Comparison of ENCODE assay signal across 23 cellular contexts in genomic region chrX:44055638-44056037, GRCh38.
DNase-seq lines count a peak whose midpoint lies in the region; ATAC-seq and TF ChIP-seq lines count a peak whose summit lies in the region.
"Had no signal": no experiment of that assay in that cellular context is flagged by ENCODE, and none has a peak within 500 bp of the region (broad histone marks: within the 10 kb centered on the region; RNA-seq: fewer than 3 reads in every experiment).

No MANE protein-coding gene starts in this region.

- H3K4me2 ChIP-seq in GM23338 (no peak overlapping the region), osteoblast (ENCODE audit: insufficient read depth, low read length) (peak overlapping the region; percentile 1), neural progenitor cell (no peak overlapping the region)
- H3K4me2 ChIP-seq: BLaER1 treated with 17β-estradiol and CSF1 and Interleukin-3, amounts not matched to agents 10 nM and 100 nM; SK-N-SH had no signal

- DNase-seq in activated naive CD8-positive, alpha-beta T cell treated with anti-CD3 and anti-CD28 coated beads for 36 hours, result no peak
- DNase-seq in GM23338 (ENCODE audit: low spot score) (no peak), osteoblast (ENCODE audit: insufficient read length, low spot score, missing footprints) (no peak), neural progenitor cell (ENCODE audit: low spot score) (no peak)
- no peak for DNase-seq in central memory CD8-positive, alpha-beta T cell (ENCODE audit: low spot score in 2 of 2)
- DNase-seq in T-helper 2 cell treated with Interferon-gamma antibody and Interleukin-4, amounts not matched to agents 5 μg/mL and 100 μg/mL, for 36 hours (ENCODE audit: low spot score), result no peak
- DNase-seq: DMS153, DND-41, GM23248, H9, KBM-7, MV-4-11, NCI-H1105 treated with DMSO at 0.1 percent for 48 hours, NCI-H146, NCI-H1930, NCI-H2107, NCI-H524, NCI-H748 treated with DMSO at 0.1 percent for 48 hours, PC-3, SK-N-SH had no signal

- H3F3A ChIP-seq in GM23338 (replicated peaks; ENCODE audit: low read depth) (no peaks in the 10 kb centered on the region), neural progenitor cell (ENCODE audit: low read depth) (no peaks in the 10 kb centered on the region)

- no peaks in the 10 kb centered on the region for H3K9me2 ChIP-seq in GM23338 (ENCODE audit: insufficient read depth)
- H3K9me2 ChIP-seq: SK-N-SH had no signal

- no peaks in the 10 kb centered on the region for H3K4me1 ChIP-seq in GM23338 (ENCODE audit: insufficient read depth)
- no peaks in the 10 kb centered on the region for H3K4me1 ChIP-seq in osteoblast (ENCODE audit: insufficient read depth, low read length)
- no peaks in the 10 kb centered on the region for H3K4me1 ChIP-seq in neural progenitor cell
- H3K4me1 ChIP-seq: BLaER1 treated with 17β-estradiol and CSF1 and Interleukin-3, amounts not matched to agents 10 nM and 100 nM had no signal

- H3K36me3 ChIP-seq in GM23338 (ENCODE audit: insufficient read depth) (no peaks in the 10 kb centered on the region), osteoblast (ENCODE audit: insufficient read depth, low read length) (no peaks in the 10 kb centered on the region), neural progenitor cell (no peaks in the 10 kb centered on the region)
- H3K36me3 ChIP-seq: BLaER1 treated with 17β-estradiol and CSF1 and Interleukin-3, amounts not matched to agents 10 nM and 100 nM had no signal

- no peak overlapping the region for H3K27ac Mint-ChIP-seq in activated naive CD8-positive, alpha-beta T cell
- no peak overlapping the region for H3K27ac Mint-ChIP-seq in activated naive CD8-positive, alpha-beta T cell treated with anti-CD3 and anti-CD28 coated beads for 36 hours
- H3K27ac Mint-ChIP-seq in GM23338 (no peak overlapping the region), neural progenitor cell (no peak overlapping the region)
- H3K27ac Mint-ChIP-seq in central memory CD8-positive, alpha-beta T cell (ENCODE audit: low read depth), result no peak overlapping the region
- no peak overlapping the region for H3K27ac Mint-ChIP-seq in T-helper 2 cell treated with Interferon-gamma antibody and Interleukin-4, amounts not matched to agents 5 μg/mL and 100 μg/mL, for 36 hours
- H3K27ac Mint-ChIP-seq: H9 had no signal

- H3K9me3 ChIP-seq in osteoblast (ENCODE audit: low read depth, low read length) (no peaks in the 10 kb centered on the region), neural progenitor cell (ENCODE audit: low read depth) (no peaks in the 10 kb centered on the region)
- H3K9me3 ChIP-seq: SK-N-SH had no signal

- H3K4me3 ChIP-seq in GM23338, result no peak overlapping the region
- H3K4me3 ChIP-seq in osteoblast (ENCODE audit: insufficient read depth, low read length), result no peak overlapping the region
- H3K4me3 ChIP-seq in neural progenitor cell, result no peak overlapping the region
- H3K4me3 ChIP-seq: BLaER1 treated with 17β-estradiol and CSF1 and Interleukin-3, amounts not matched to agents 10 nM and 100 nM; GM23248 had no signal

- no peak for TF ChIP-seq CTCF in GM23338 (conservative IDR thresholded peaks at IDR 0.05; ENCODE audit: low read depth in 2 of 2)
- TF ChIP-seq CTCF in osteoblast (IDR thresholded peaks at IDR 0.05; ENCODE audit: extremely low read depth, low read depth, low read length), result no peak
- TF ChIP-seq CTCF in neural progenitor cell (IDR thresholded peaks at IDR 0.05), result no peak

- no peaks in the 10 kb centered on the region for H3K36me3 Mint-ChIP-seq in activated naive CD8-positive, alpha-beta T cell
- no peaks in the 10 kb centered on the region for H3K36me3 Mint-ChIP-seq in activated naive CD8-positive, alpha-beta T cell treated with anti-CD3 and anti-CD28 coated beads for 36 hours
- H3K36me3 Mint-ChIP-seq in GM23338 (ENCODE audit: low read depth), result no peaks in the 10 kb centered on the region
- no peaks in the 10 kb centered on the region for H3K36me3 Mint-ChIP-seq in central memory CD8-positive, alpha-beta T cell (ENCODE audit: insufficient read depth)
- no peaks in the 10 kb centered on the region for H3K36me3 Mint-ChIP-seq in T-helper 2 cell treated with Interferon-gamma antibody and Interleukin-4, amounts not matched to agents 5 μg/mL and 100 μg/mL, for 36 hours (ENCODE audit: low read depth)
- no peaks in the 10 kb centered on the region for H3K36me3 Mint-ChIP-seq in neural progenitor cell

- 0 out of 2 replicates have a peak overlapping the region, but pooled peaks have one; percentile 23 for H2AFZ ChIP-seq in GM23338
- no peak overlapping the region for H2AFZ ChIP-seq in osteoblast (ENCODE audit: low read length)
- no peak overlapping the region for H2AFZ ChIP-seq in neural progenitor cell (replicated peaks)
- H2AFZ ChIP-seq: GM23248 had no signal

- H3K27me3 ChIP-seq in GM23338 (ENCODE audit: insufficient read depth), result no peaks in the 10 kb centered on the region
- H3K27me3 ChIP-seq in osteoblast (ENCODE audit: insufficient read depth, low read length), result peaks cover 14% of the 10 kb centered on the region
- H3K27me3 ChIP-seq in neural progenitor cell, result no peaks in the 10 kb centered on the region
- H3K27me3 ChIP-seq: BLaER1 treated with 17β-estradiol and CSF1 and Interleukin-3, amounts not matched to agents 10 nM and 100 nM had no signal

- H3K27ac ChIP-seq in GM23338 (ENCODE audit: low read depth), result no peak overlapping the region
- no peak overlapping the region for H3K27ac ChIP-seq in osteoblast (ENCODE audit: low read depth, low read length)
- no peak overlapping the region for H3K27ac ChIP-seq in neural progenitor cell
- H3K27ac ChIP-seq: BLaER1 treated with 17β-estradiol and CSF1 and Interleukin-3, amounts not matched to agents 10 nM and 100 nM; GM23248 had no signal

- no peak overlapping the region for H3K9ac ChIP-seq in neural progenitor cell
- H3K9ac ChIP-seq: BLaER1 treated with 17β-estradiol and CSF1 and Interleukin-3, amounts not matched to agents 10 nM and 100 nM; GM23248; SK-N-SH had no signal

- H3K9me3 Mint-ChIP-seq in activated naive CD8-positive, alpha-beta T cell (ENCODE audit: low read depth), result no peaks in the 10 kb centered on the region
- H3K9me3 Mint-ChIP-seq in activated naive CD8-positive, alpha-beta T cell treated with anti-CD3 and anti-CD28 coated beads for 36 hours, result no peaks in the 10 kb centered on the region
- H3K9me3 Mint-ChIP-seq in GM23338, result no peaks in the 10 kb centered on the region
- no peaks in the 10 kb centered on the region for H3K9me3 Mint-ChIP-seq in central memory CD8-positive, alpha-beta T cell
- H3K9me3 Mint-ChIP-seq in T-helper 2 cell treated with Interferon-gamma antibody and Interleukin-4, amounts not matched to agents 5 μg/mL and 100 μg/mL, for 36 hours, result no peaks in the 10 kb centered on the region
- H3K9me3 Mint-ChIP-seq in neural progenitor cell, result no peaks in the 10 kb centered on the region

- no peaks in the 10 kb centered on the region for H3K27me3 Mint-ChIP-seq in activated naive CD8-positive, alpha-beta T cell
- H3K27me3 Mint-ChIP-seq in activated naive CD8-positive, alpha-beta T cell treated with anti-CD3 and anti-CD28 coated beads for 36 hours, result no peaks in the 10 kb centered on the region
- no peaks in the 10 kb centered on the region for H3K27me3 Mint-ChIP-seq in GM23338 (ENCODE audit: insufficient read depth, low read depth, poor library complexity)
- H3K27me3 Mint-ChIP-seq in central memory CD8-positive, alpha-beta T cell, result no peaks in the 10 kb centered on the region
- H3K27me3 Mint-ChIP-seq in T-helper 2 cell treated with Interferon-gamma antibody and Interleukin-4, amounts not matched to agents 5 μg/mL and 100 μg/mL, for 36 hours (ENCODE audit: low read depth), result peaks cover 6% of the 10 kb centered on the region
- peaks cover 2% of the 10 kb centered on the region for H3K27me3 Mint-ChIP-seq in neural progenitor cell (ENCODE audit: insufficient read depth, low read depth)

- H4K20me1 ChIP-seq in GM23338 (replicated peaks; ENCODE audit: insufficient read depth) (no peaks in the 10 kb centered on the region), osteoblast (ENCODE audit: insufficient read depth, low read length) (no peaks in the 10 kb centered on the region), neural progenitor cell (ENCODE audit: low read depth) (no peaks in the 10 kb centered on the region)
- H4K20me1 ChIP-seq: BLaER1 treated with 17β-estradiol and CSF1 and Interleukin-3, amounts not matched to agents 10 nM and 100 nM had no signal

- H3K4me3 Mint-ChIP-seq in activated naive CD8-positive, alpha-beta T cell, result peak overlapping the region; percentile 0
- H3K4me3 Mint-ChIP-seq in activated naive CD8-positive, alpha-beta T cell treated with anti-CD3 and anti-CD28 coated beads for 36 hours, result no peak overlapping the region
- H3K4me3 Mint-ChIP-seq in GM23338 (no peak overlapping the region), neural progenitor cell (no peak overlapping the region)
- peak overlapping the region; percentile 48 for H3K4me3 Mint-ChIP-seq in central memory CD8-positive, alpha-beta T cell
- no peak overlapping the region for H3K4me3 Mint-ChIP-seq in T-helper 2 cell treated with Interferon-gamma antibody and Interleukin-4, amounts not matched to agents 5 μg/mL and 100 μg/mL, for 36 hours
- H3K4me3 Mint-ChIP-seq: H9 had no signal

- ATAC-seq in GM23338 (no peak), GM18858 (IDR thresholded peaks at IDR 0.05; ENCODE audit: unreplicated experiment) (no peak)
- no peak for ATAC-seq in central memory CD8-positive, alpha-beta T cell (replicated peaks; ENCODE audit: extremely low read depth, poor library complexity, severe bottlenecking)
- ATAC-seq: PC-3 had no signal

- no peaks in the 10 kb centered on the region for H3K79me2 ChIP-seq in GM23338 (replicated peaks; ENCODE audit: insufficient read depth)
- no peaks in the 10 kb centered on the region for H3K79me2 ChIP-seq in osteoblast (ENCODE audit: insufficient read depth, low read length)
- H3K79me2 ChIP-seq in neural progenitor cell (ENCODE audit: low read depth), result no peaks in the 10 kb centered on the region

- H3K4me1 Mint-ChIP-seq in activated naive CD8-positive, alpha-beta T cell (ENCODE audit: low read depth), result peaks cover 12% of the 10 kb centered on the region
- H3K4me1 Mint-ChIP-seq in activated naive CD8-positive, alpha-beta T cell treated with anti-CD3 and anti-CD28 coated beads for 36 hours, result peaks cover 11% of the 10 kb centered on the region
- H3K4me1 Mint-ChIP-seq in GM23338 (peaks cover 5% of the 10 kb centered on the region), neural progenitor cell (no peaks in the 10 kb centered on the region)
- H3K4me1 Mint-ChIP-seq in central memory CD8-positive, alpha-beta T cell, result peaks cover 14% of the 10 kb centered on the region
- H3K4me1 Mint-ChIP-seq in T-helper 2 cell treated with Interferon-gamma antibody and Interleukin-4, amounts not matched to agents 5 μg/mL and 100 μg/mL, for 36 hours (ENCODE audit: low read depth), result peaks cover 8% of the 10 kb centered on the region

Comparison
In these comparisons a context has a peak if more than half of its experiments do, and no peak if none do; other contexts are left out.
1. H3K4me3 Mint-ChIP-seq: peak in activated naive CD8-positive, alpha-beta T cell (single experiment) and central memory CD8-positive, alpha-beta T cell (single experiment); none in activated naive CD8-positive, alpha-beta T cell treated with anti-CD3 and anti-CD28 coated beads for 36 hours (single experiment), GM23338 (single experiment), T-helper 2 cell treated with Interferon-gamma antibody and Interleukin-4, amounts not matched to agents 5 μg/mL and 100 μg/mL, for 36 hours (single experiment) and neural progenitor cell (single experiment).